ENCODE assay signal across 11 cellular contexts in the genomic region with DNA sequence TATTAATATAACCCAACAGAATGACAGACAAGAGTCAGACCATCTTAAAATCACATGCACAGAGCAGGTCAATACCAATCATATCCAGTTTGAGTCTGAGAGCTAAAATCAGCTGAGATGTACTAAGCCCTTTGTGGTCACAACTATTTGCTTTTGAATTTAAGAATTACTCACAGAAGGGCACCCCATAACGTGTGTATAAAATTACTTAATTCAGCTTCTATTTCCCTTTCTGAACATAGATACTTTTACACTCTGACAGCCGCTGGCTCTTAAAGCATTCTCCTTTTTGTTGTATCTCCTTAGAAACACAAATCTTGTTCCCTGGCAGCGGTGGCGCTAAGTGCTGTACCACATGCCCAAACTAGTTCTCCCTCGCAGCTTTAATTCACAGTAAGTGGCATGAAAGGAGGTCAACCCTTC. TPM values are rescaled to one million over a fixed set of nuclear protein-coding genes. Genes with fewer than 3 reads are reported as not detected.
DNase-seq lines count a peak whose midpoint lies in the region; ATAC-seq and TF ChIP-seq lines count a peak whose summit lies in the region.
"Had no signal": no experiment of that assay in that cellular context is flagged by ENCODE, and none has a peak within 500 bp of the region (broad histone marks: within the 10 kb centered on the region; RNA-seq: fewer than 3 reads in every experiment).

No MANE protein-coding gene starts in this region.

- TF ChIP-seq CTCF in transverse colon (IDR thresholded peaks at IDR 0.05), result no peak

- no peak overlapping the region for H3K4me3 ChIP-seq in transverse colon

- in situ Hi-C loops in transverse colon (cut with MboI; ENCODE audit: low pct_ligation_motif_present in 1 of 4, low pct_unique_long_range_greater_than_20kb in 1 of 4, low sequenced_read_pairs in 3 of 4), result no loop called here

- peaks cover 0 to 11% (median 4%) of the 10 kb centered on the region in 4 donors for H3K4me1 ChIP-seq in transverse colon

- intact Hi-C loops in left cardiac atrium (cut with DNase I), result no loop called here
- intact Hi-C loops in posterior cingulate gyrus (cut with DNase I), result no loop called here
- intact Hi-C loops in transverse colon (cut with DNase I; ENCODE audit: low total_unique reads), result no loop called here

- peak; percentile 79 for DNase-seq in LHCN-M2 (ENCODE audit: low read depth)
- DNase-seq in NCI-H69 (lab: John Stamatoyannopoulos, UW), result peak; percentile 27
- DNase-seq in left cardiac atrium, result no peak
- DNase-seq in posterior cingulate gyrus, result peak in 8 of 10 donors; percentile 18 to 89 (median 59)
- no peak for DNase-seq in transverse colon
- no peak for DNase-seq in germinal center (ENCODE audit: low spot score)
- DNase-seq: GF-D8, NCI-H446 had no signal

- TF ChIP-seq EP300 in transverse colon (IDR thresholded peaks at IDR 0.05; ENCODE audit: low read depth), result no peak

- no peaks in the 10 kb centered on the region for H3K36me3 ChIP-seq in transverse colon

- TF ChIP-seq POLR2A in transverse colon (IDR thresholded peaks at IDR 0.05), result no peak

- no peaks in the 10 kb centered on the region for H3K9me3 ChIP-seq in transverse colon

- ATAC-seq in left cardiac atrium (peak; percentile 18 to 62), HG03354 (IDR thresholded peaks at IDR 0.05; ENCODE audit: poor library complexity, severe bottlenecking, unreplicated experiment) (no peak), GM21825 (IDR thresholded peaks at IDR 0.05; ENCODE audit: unreplicated experiment) (no peak)

- WGBS in transverse colon (ENCODE audit: low coverage in 1 of 2), 2 donors, result 74 to 81% methylated on average over 5 of the region's 5 CpGs

- no peak overlapping the region for H3K27ac ChIP-seq in transverse colon

- no peaks in the 10 kb centered on the region for H3K27me3 ChIP-seq in transverse colon

RNA-seq across cellular contexts. Expression of a gene that starts 14.8 kb away (rescaled TPM):
- total RNA-seq in LHCN-M2 (2014; rRNA removed), result 0.90 and 0.98 TPM in 2 replicates
- 0.10 TPM for polyA plus RNA-seq in LHCN-M2 (2012)
- 100 to 1,000 TPM in 1 of 2 donors, 10 to 100 TPM in 1; 75.4 to 180 TPM for total RNA-seq in left cardiac atrium
- total RNA-seq in transverse colon, result 1,000 to 10,000 TPM in 1 of 4 donors, 100 to 1,000 TPM in 1, 10 to 100 TPM in 2; 63.7 to 4,431 (median 108) TPM
- polyA plus RNA-seq: IgD-negative memory B cell had no signal

Comparison
In these comparisons a context has a peak if more than half of its experiments do, and no peak if none do; other contexts are left out.
1. DNase-seq: peak in LHCN-M2 (single experiment), NCI-H69 (single experiment) and posterior cingulate gyrus (8 of 10); none in left cardiac atrium (single experiment), transverse colon (single experiment) and germinal center (single experiment).
2. ATAC-seq: peak in left cardiac atrium (2 of 2); none in HG03354 (single experiment) and GM21825 (single experiment).
3. RNA of a gene that starts 14.8 kb away (total RNA-seq): 75.4 to 180 TPM in left cardiac atrium and 63.7 to 4,431 TPM in transverse colon; 0.90 to 0.98 TPM in LHCN-M2; every median in the first group is over 10 times any median in the second.